In the genomic region with DNA sequence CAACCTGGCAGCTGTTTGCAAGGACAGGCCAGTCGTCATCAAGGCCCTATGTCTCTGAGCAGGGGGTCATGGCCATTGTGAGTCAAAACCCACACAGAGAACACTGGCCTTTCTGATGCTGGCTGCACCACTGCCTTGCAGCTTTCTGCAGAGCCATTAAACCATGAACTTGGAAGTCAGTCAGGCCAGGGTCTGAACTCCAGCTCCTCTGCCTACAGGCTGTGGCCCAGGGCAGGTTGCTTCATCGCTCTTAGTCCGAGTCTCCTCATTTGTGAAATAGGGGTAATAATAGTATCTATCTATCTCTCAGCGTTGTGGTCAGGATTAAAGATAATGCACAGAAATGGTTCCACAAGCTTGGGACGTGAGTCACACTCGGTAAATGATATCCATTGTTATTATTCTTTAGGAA, we compare ENCODE assay signal across 11 cellular contexts. TPM values are rescaled to one million over a fixed set of nuclear protein-coding genes. Genes with fewer than 3 reads are reported as not detected.
A peak's percentile ranks its signal among the peaks of the same experiment; 100 is the strongest.
DNase-seq lines count a peak whose midpoint lies in the region; ATAC-seq, FAIRE-seq and TF ChIP-seq lines count a peak whose summit lies in the region.
"Had no signal": no experiment of that assay in that cellular context is flagged by ENCODE, and none has a peak within 500 bp of the region (broad histone marks: within the 10 kb centered on the region; RNA-seq: fewer than 3 reads in every experiment).

No MANE protein-coding gene starts in this region.

- in situ Hi-C loops in HepG2 (cut with HindIII; ENCODE audit: extremely low pct_ligation_motif_present, low pct_unique_long_range_greater_than_20kb) = no loop called here

- H3K4me2 ChIP-seq in HepG2 (ENCODE audit: low read depth, low read length) = no peak overlapping the region

- H3K4me3 ChIP-seq in right lobe of liver = no peak overlapping the region
- H3K4me3 ChIP-seq in HepG2 (replicated peaks in 1 of 3; ENCODE audit: insufficient read depth in 1 of 3, low read depth in 2 of 3, low read length in 3 of 3) = no peak overlapping the region
- no peak overlapping the region for H3K4me3 ChIP-seq in gastroesophageal sphincter
- no peak overlapping the region for H3K4me3 ChIP-seq in heart left ventricle
- H3K4me3 ChIP-seq in tibial nerve = no peak overlapping the region

- intact Hi-C loops in right lobe of liver (cut with DNase I) = no loop called here
- intact Hi-C loops in HepG2 (cut with micrococcal nuclease; ENCODE audit: unreplicated experiment) = no loop called here
- intact Hi-C loops in heart left ventricle (cut with DNase I) = no loop called here

- H3K4me1 ChIP-seq in right lobe of liver = no peaks in the 10 kb centered on the region
- no peaks in the 10 kb centered on the region for H3K4me1 ChIP-seq in HepG2 (ENCODE audit: insufficient read depth, low read length)
- H3K4me1 ChIP-seq in gastroesophageal sphincter = no peaks in the 10 kb centered on the region
- H3K4me1 ChIP-seq in heart left ventricle = peaks cover 0 to 17% (median 8%) of the 10 kb centered on the region in 12 donors
- H3K4me1 ChIP-seq in tibial nerve = peaks cover 0 to 32% (median 15%) of the 10 kb centered on the region in 4 donors

- TF ChIP-seq RAD21 in HepG2 (CRISPR knock-in tag; IDR thresholded peaks at IDR 0.05) = no peak

- no peaks in the 10 kb centered on the region for H4K20me1 ChIP-seq in HepG2 (ENCODE audit: insufficient read depth, low read length)

- H3K9ac ChIP-seq in HepG2 (ENCODE audit: insufficient read depth, low read depth, low read length) = no peak overlapping the region

- H3K27ac Mint-ChIP-seq in type B pancreatic cell = peak overlapping the region; percentile 37
- H3K27ac Mint-ChIP-seq: naive thymus-derived CD4-positive, alpha-beta T cell had no signal

- H2AFZ ChIP-seq in HepG2 (ENCODE audit: low read length) = no peak overlapping the region

- H3K27me3 Mint-ChIP-seq in type B pancreatic cell = no peaks in the 10 kb centered on the region
- H3K27me3 Mint-ChIP-seq: naive thymus-derived CD4-positive, alpha-beta T cell had no signal

- no TSS peak for BruUV-seq in HepG2 (replicated peaks; lab: Mats Ljungman, UMichigan)

- H3K27ac ChIP-seq in right lobe of liver (no peak overlapping the region), HepG2 (ENCODE audit: extremely low read length, insufficient read depth, low read length) (no peak overlapping the region), gastroesophageal sphincter (no peak overlapping the region), heart left ventricle (no peak overlapping the region), tibial nerve (peak overlapping the region in 2 of 4 donors; percentile 31 to 70)
- H3K27ac ChIP-seq: WERI-Rb-1 had no signal

- no peak for FAIRE-seq in HepG2 (lab: Jason Lieb, UNC)

- no peak for TF ChIP-seq POLR2A in right lobe of liver (IDR thresholded peaks at IDR 0.05)
- TF ChIP-seq POLR2A in HepG2 (IDR thresholded peaks at IDR 0.05; ENCODE audit: insufficient read depth in 1 of 2, low read depth in 2 of 2, low read length in 2 of 2) = no peak
- TF ChIP-seq POLR2A in gastroesophageal sphincter (IDR thresholded peaks at IDR 0.05) = no peak
- no peak for TF ChIP-seq POLR2A in heart left ventricle (IDR thresholded peaks at IDR 0.05)
- no peak for TF ChIP-seq POLR2A in tibial nerve (IDR thresholded peaks at IDR 0.05)

- no peak overlapping the region for H3K4me3 Mint-ChIP-seq in type B pancreatic cell
- H3K4me3 Mint-ChIP-seq: naive thymus-derived CD4-positive, alpha-beta T cell had no signal

- H3K79me2 ChIP-seq in HepG2 (ENCODE audit: insufficient read depth, low read length) = no peaks in the 10 kb centered on the region

- POLR2A ChIA-PET in HepG2 (lab: Yijun Ruan, JAX) = no interaction called here

- peak in 1 of 3 donors; percentile 55 for DNase-seq in right lobe of liver
- DNase-seq in HepG2 (ENCODE audit: low spot score) = no peak
- peak; percentile 60 for DNase-seq in T1000 (lab: John Stamatoyannopoulos, UW)
- peak; percentile 57 for DNase-seq in glomerular endothelial cell (ENCODE audit: extremely low read depth, low read depth, low spot score)
- DNase-seq in type B pancreatic cell (ENCODE audit: extremely low spot score, unreplicated experiment) = no peak
- DNase-seq in heart left ventricle = no peak
- no peak for DNase-seq in tibial nerve (ENCODE audit: low spot score in 2 of 2)
- DNase-seq: AML-193; naive thymus-derived CD4-positive, alpha-beta T cell; WERI-Rb-1 had no signal

- TF ChIP-seq CTCF in right lobe of liver (IDR thresholded peaks at IDR 0.05) (no peak), HepG2 (CRISPR knock-in tag; IDR thresholded peaks at IDR 0.05) (no peak), type B pancreatic cell (conservative IDR thresholded peaks at IDR 0.05) (no peak), gastroesophageal sphincter (IDR thresholded peaks at IDR 0.05) (no peak), heart left ventricle (IDR thresholded peaks at IDR 0.05) (no peak), tibial nerve (IDR thresholded peaks at IDR 0.05) (no peak)

- H3K36me3 Mint-ChIP-seq in type B pancreatic cell = no peaks in the 10 kb centered on the region

- H3K4me1 Mint-ChIP-seq in type B pancreatic cell (ENCODE audit: unreplicated experiment) = peaks cover 10% of the 10 kb centered on the region

- ATAC-seq in right lobe of liver (peak in 3 of 4 donors; percentile 26 to 33 (median 31)), HepG2 (no peak), gastroesophageal sphincter (no peak), heart left ventricle (no peak)
- ATAC-seq: naive thymus-derived CD4-positive, alpha-beta T cell had no signal

- CTCF ChIA-PET in HepG2 (lab: Yijun Ruan, JAX; ENCODE audit: low intra/inter-chr PET ratio, low total read pairs) = no interaction called here

- no peak for TF ChIP-seq EP300 in HepG2 (IDR thresholded peaks at IDR 0.05; ENCODE audit: low read depth in 2 of 2, low read length in 2 of 2)
- no peak for TF ChIP-seq EP300 in HepG2 (CRISPR knock-in tag; IDR thresholded peaks at IDR 0.05; ENCODE audit: borderline replicate concordance)
- TF ChIP-seq EP300 in gastroesophageal sphincter (IDR thresholded peaks at IDR 0.05) = no peak
- no peak for TF ChIP-seq EP300 in tibial nerve (IDR thresholded peaks at IDR 0.05)

- no peaks in the 10 kb centered on the region for H3K9me3 ChIP-seq in right lobe of liver
- H3K9me3 ChIP-seq in HepG2 (ENCODE audit: low read length) = no peaks in the 10 kb centered on the region
- peaks cover 0 to 6% (median 0%) of the 10 kb centered on the region in 3 donors for H3K9me3 ChIP-seq in gastroesophageal sphincter
- peaks cover 0 to 2% (median 0%) of the 10 kb centered on the region in 12 donors for H3K9me3 ChIP-seq in heart left ventricle
- H3K9me3 ChIP-seq in tibial nerve = peaks cover 0 to 3% (median 0%) of the 10 kb centered on the region in 4 donors

- 51% methylated on average over 5 of the region's 6 CpGs for WGBS in right lobe of liver (ENCODE audit: insufficient coverage, low coverage, low lambda C conversion rate, missing lambda C conversion rate)
- 16% methylated on average over 6 of the region's 6 CpGs for WGBS in HepG2 (ENCODE audit: low lambda C conversion rate)
- 75 to 93% methylated on average over 6 of the region's 6 CpGs for WGBS in gastroesophageal sphincter (ENCODE audit: low coverage in 1 of 2), 2 donors
- WGBS in heart left ventricle, 4 donors = 89 to 90% (median 89%) methylated on average over 5 to 6 of the region's 6 CpGs
- WGBS in tibial nerve, 2 donors = 41 to 63% methylated on average over 6 of the region's 6 CpGs

- no peaks in the 10 kb centered on the region for H3K9me3 Mint-ChIP-seq in type B pancreatic cell

- H3K36me3 ChIP-seq in right lobe of liver (no peaks in the 10 kb centered on the region), HepG2 (replicated peaks in 1 of 2; ENCODE audit: control insufficient read depth in 1 of 2, insufficient read depth in 2 of 2, low read length in 2 of 2) (no peaks in the 10 kb centered on the region), gastroesophageal sphincter (no peaks in the 10 kb centered on the region), heart left ventricle (no peaks in the 10 kb centered on the region), tibial nerve (no peaks in the 10 kb centered on the region)
- H3K36me3 ChIP-seq: WERI-Rb-1 had no signal

- H3K27me3 ChIP-seq in right lobe of liver (no peaks in the 10 kb centered on the region), HepG2 (ENCODE audit: control insufficient read depth in 1 of 2, insufficient read depth in 2 of 2, low read length in 2 of 2) (no peaks in the 10 kb centered on the region), gastroesophageal sphincter (no peaks in the 10 kb centered on the region), heart left ventricle (no peaks in the 10 kb centered on the region), tibial nerve (no peaks in the 10 kb centered on the region)

RNA-seq across cellular contexts. Expression of a gene that starts 35.8 kb away (rescaled TPM):
- total RNA-seq in right lobe of liver (1 to 10 TPM; 1.4 to 3.9 (median 2.2) TPM), HepG2 (2016; rRNA removed; fragmentation: Illumina TruSeq; extraction: Trizol) (not detected in 2 replicates), glomerular endothelial cell (6.3 and 7.6 TPM in 2 replicates), type B pancreatic cell (ENCODE audit: low replicate concordance) (3.7 and 9.2 TPM in 2 replicates), gastroesophageal sphincter (1 to 10 TPM; 1.9 to 3.8 (median 2.8) TPM), heart left ventricle (10 to 100 TPM in 1 of 9 donors, 1 to 10 TPM in 8; 3.2 to 11.9 (median 5.1) TPM), tibial nerve (1 to 10 TPM; 4.2 to 6.5 (median 4.7) TPM)
- total RNA-seq in HepG2 (2016; cell fraction: cytosol; rRNA removed; fragmentation: Illumina TruSeq; extraction: Trizol; ENCODE audit: low read depth) = 0.18 TPM in 1 of 2 replicates, not detected in the other
- total RNA-seq in HepG2 (2016; cell fraction: insoluble cytoplasmic fraction; rRNA removed; fragmentation: Illumina TruSeq; extraction: Trizol) = not detected in 2 replicates
- total RNA-seq in HepG2 (2016; cell fraction: membrane; rRNA removed; fragmentation: Illumina TruSeq; extraction: Trizol) = not detected in 2 replicates
- total RNA-seq in HepG2 (2016; cell fraction: nucleus; rRNA removed; fragmentation: Illumina TruSeq; extraction: Trizol) = not detected in 2 replicates
- polyA plus RNA-seq in HepG2 (2011; rRNA removed) (0.01 and 0.05 TPM in 2 replicates), heart left ventricle (1 to 10 TPM; 4.1 TPM)
- 0.01 and 0.03 TPM in 2 replicates for polyA plus RNA-seq in HepG2 (2011; cell fraction: cytosol; rRNA removed)
- not detected in 2 replicates for polyA plus RNA-seq in HepG2 (2011; cell fraction: nucleus; rRNA removed)
- polyA plus RNA-seq in HepG2 (2012) = 0.01 TPM in 1 of 2 replicates, not detected in the other
- 0.11 and 0.15 TPM in 2 replicates for polyA plus RNA-seq in HepG2 (2016; cell fraction: cytosol; fragmentation: Illumina TruSeq; extraction: Trizol; ENCODE audit: low read depth)
- not detected in 2 replicates for polyA plus RNA-seq in HepG2 (2016; cell fraction: insoluble cytoplasmic fraction; fragmentation: Illumina TruSeq; extraction: Trizol; ENCODE audit: low read depth)
- 0.17 and 0.19 TPM in 2 replicates for polyA plus RNA-seq in HepG2 (2016; cell fraction: membrane; fragmentation: Illumina TruSeq; extraction: Trizol; ENCODE audit: low read depth)
- not detected in 2 replicates for polyA plus RNA-seq in HepG2 (2016; cell fraction: nucleus; fragmentation: Illumina TruSeq; extraction: Trizol; ENCODE audit: insufficient read depth, low read depth)
- polyA minus RNA-seq in HepG2 (2011; rRNA and poly(A)+ RNA removed; ENCODE audit: low replicate concordance) = 0.70 TPM in 1 of 2 replicates, not detected in the other
- polyA minus RNA-seq in HepG2 (2011; cell fraction: cytosol; rRNA and poly(A)+ RNA removed) = 0.49 TPM in 1 of 2 replicates, not detected in the other
- not detected in 2 replicates for polyA minus RNA-seq in HepG2 (2011; cell fraction: nucleus; rRNA and poly(A)+ RNA removed)

Comparison
In these comparisons a context has a peak if more than half of its experiments do, and no peak if none do; other contexts are left out.
1. ATAC-seq: peak in right lobe of liver (3 of 4); none in HepG2 (single experiment), gastroesophageal sphincter (single experiment) and heart left ventricle (0 of 4).
2. DNase-seq: peak in T1000 (single experiment) and glomerular endothelial cell (single experiment); none in HepG2 (single experiment), type B pancreatic cell (single experiment), heart left ventricle (0 of 5) and tibial nerve (0 of 2).